ENCODE assay signal across 8 cellular contexts in the genomic region with DNA sequence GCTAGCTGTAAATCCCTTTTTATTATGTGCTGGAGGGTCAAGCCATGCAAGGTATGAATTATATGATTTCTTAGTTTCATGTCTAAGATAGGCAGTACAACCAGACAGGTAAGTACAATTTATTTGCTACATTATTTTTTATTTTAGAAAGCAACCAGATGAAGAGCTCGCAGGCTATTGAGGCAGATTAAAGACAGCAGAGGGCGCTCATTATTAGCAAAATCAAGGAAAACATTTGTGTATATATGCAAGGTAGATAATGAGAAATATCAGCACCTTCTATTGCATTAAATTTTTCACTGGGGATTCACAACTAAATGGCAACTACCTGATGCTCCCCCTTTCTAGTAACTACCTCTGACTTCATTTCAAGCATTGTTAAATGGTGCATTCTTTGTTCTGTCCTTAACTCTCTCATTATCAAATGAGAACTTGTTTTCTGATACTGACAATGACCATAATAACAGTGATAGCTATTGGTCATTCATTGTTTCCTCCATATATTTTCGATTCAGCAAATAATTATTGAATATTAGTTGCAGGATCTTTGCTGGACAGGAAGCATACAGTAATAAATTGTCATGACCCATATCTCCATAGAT. TPM values are rescaled to one million over a fixed set of nuclear protein-coding genes. Genes with fewer than 3 reads are reported as not detected.
DNase-seq lines count a peak whose midpoint lies in the region; ATAC-seq and TF ChIP-seq lines count a peak whose summit lies in the region.

No MANE protein-coding gene starts in this region.

- H3K4me1 ChIP-seq in heart right ventricle = peaks cover 0 to 10% (median 2%) of the 10 kb centered on the region in 9 donors

- H3K4me3 Mint-ChIP-seq in progenitor cell of endocrine pancreas (ENCODE audit: low read depth) = no peak overlapping the region
- no peak overlapping the region for H3K4me3 Mint-ChIP-seq in naive thymus-derived CD8-positive, alpha-beta T cell

- intact Hi-C loops in heart right ventricle (cut with DNase I) = loop anchor here in 7 of 10 donors (1.0 to 10.0 kb wide), 5 partner anchors 40 to 50 kb away; no protein-coding TSS in a partner anchor
- intact Hi-C loops in left cardiac atrium (cut with DNase I) = loop anchor here in 1 of 2 donors (2.0 kb wide), 1 partner anchor 48 kb away; no protein-coding TSS in a partner anchor

- H3K27ac Mint-ChIP-seq in progenitor cell of endocrine pancreas = no peak overlapping the region
- no peak overlapping the region for H3K27ac Mint-ChIP-seq in naive thymus-derived CD8-positive, alpha-beta T cell

- H3K36me3 ChIP-seq in heart right ventricle = no peaks in the 10 kb centered on the region

- ATAC-seq in heart right ventricle (no peak), left cardiac atrium (no peak)
- ATAC-seq in naive thymus-derived CD8-positive, alpha-beta T cell = no peak

- TF ChIP-seq CTCF in heart right ventricle (IDR thresholded peaks at IDR 0.05) = peak; percentile 8 to 69 (median 59)
- TF ChIP-seq CTCF in epithelial cell of esophagus (IDR thresholded peaks at IDR 0.05; ENCODE audit: insufficient read depth, low read depth, low read length, missing control alignments) = peak; percentile 69
- TF ChIP-seq CTCF in progenitor cell of endocrine pancreas (IDR thresholded peaks at IDR 0.05; ENCODE audit: unreplicated experiment) = peak; percentile 70

- no peaks in the 10 kb centered on the region for H3K9me3 Mint-ChIP-seq in progenitor cell of endocrine pancreas (ENCODE audit: low read depth)
- no peaks in the 10 kb centered on the region for H3K9me3 Mint-ChIP-seq in naive thymus-derived CD8-positive, alpha-beta T cell

- 12 to 24% methylated on average over 3 of the region's 3 CpGs for WGBS in heart right ventricle, 2 donors

- no peaks in the 10 kb centered on the region for H3K36me3 Mint-ChIP-seq in progenitor cell of endocrine pancreas (ENCODE audit: insufficient read depth)
- H3K36me3 Mint-ChIP-seq in naive thymus-derived CD8-positive, alpha-beta T cell = no peaks in the 10 kb centered on the region

- POLR2A ChIA-PET in naive thymus-derived CD8-positive, alpha-beta T cell (lab: Charles Lee) = no interaction called here

- no peaks in the 10 kb centered on the region for H3K27me3 Mint-ChIP-seq in progenitor cell of endocrine pancreas
- peaks cover 2 to 26% (median 13%) of the 10 kb centered on the region in 5 donors for H3K27me3 Mint-ChIP-seq in naive thymus-derived CD8-positive, alpha-beta T cell

- no peak overlapping the region for H3K4me3 ChIP-seq in heart right ventricle
- H3K4me3 ChIP-seq in epithelial cell of esophagus (ENCODE audit: low read length) = no peak overlapping the region

- DNase-seq in heart right ventricle = no peak
- DNase-seq in left cardiac atrium = no peak
- peak; percentile 24 for DNase-seq in NOMO-1 treated with dmso at 0.1 percent for 144 hours (lab: John Stamatoyannopoulos, UW; ENCODE audit: unreplicated experiment)
- DNase-seq in epithelial cell of esophagus (ENCODE audit: low read depth) = peak; percentile 75
- DNase-seq in progenitor cell of endocrine pancreas (ENCODE audit: low spot score, unreplicated experiment) = no peak
- no peak for DNase-seq in amniotic stem cell (lab: John Stamatoyannopoulos, UW)
- DNase-seq in NCI-H128 (lab: John Stamatoyannopoulos, UW; ENCODE audit: unreplicated experiment) = no peak
- no peak for DNase-seq in naive thymus-derived CD8-positive, alpha-beta T cell

- no peaks in the 10 kb centered on the region for H3K9me3 ChIP-seq in heart right ventricle

- H3K27ac ChIP-seq in heart right ventricle = no peak overlapping the region

- no peaks in the 10 kb centered on the region for H3K27me3 ChIP-seq in heart right ventricle

- peaks cover 5% of the 10 kb centered on the region for H3K4me1 Mint-ChIP-seq in progenitor cell of endocrine pancreas (ENCODE audit: low read depth)
- H3K4me1 Mint-ChIP-seq in naive thymus-derived CD8-positive, alpha-beta T cell = no peaks in the 10 kb centered on the region

RNA-seq across cellular contexts. Expression of a gene that starts 8.6 kb away (rescaled TPM):
- total RNA-seq in heart right ventricle = not detected
- polyA plus RNA-seq in heart right ventricle = under 1 TPM in 1 of 2 donors, not detected in 1; 0.17 TPM
- not detected for total RNA-seq in left cardiac atrium
- total RNA-seq in progenitor cell of endocrine pancreas = not detected in 2 replicates
- not detected for total RNA-seq in naive thymus-derived CD8-positive, alpha-beta T cell
- not detected for polyA plus RNA-seq in naive thymus-derived CD8-positive, alpha-beta T cell

RNA-seq across cellular contexts. Expression of a gene that starts 19.2 kb away (rescaled TPM):
- total RNA-seq in heart right ventricle (10 to 100 TPM in 1 of 10 donors, 1 to 10 TPM in 8, not detected in 1; 2.3 to 10.9 (median 4.7) TPM), left cardiac atrium (1 to 10 TPM; 1.0 to 2.7 TPM), progenitor cell of endocrine pancreas (not detected in 2 replicates)
- 10 to 100 TPM in 1 of 2 donors, 1 to 10 TPM in 1; 6.3 to 20.6 TPM for polyA plus RNA-seq in heart right ventricle
- total RNA-seq in naive thymus-derived CD8-positive, alpha-beta T cell = not detected
- not detected for polyA plus RNA-seq in naive thymus-derived CD8-positive, alpha-beta T cell

RNA-seq across cellular contexts. Expression of a gene that starts 55.7 kb away (rescaled TPM):
- total RNA-seq in heart right ventricle (1 to 10 TPM in 7 of 10 donors, not detected in 3; 1.2 to 3.4 (median 1.8) TPM), left cardiac atrium (not detected), progenitor cell of endocrine pancreas (3,409 and 3,546 TPM in 2 replicates)
- 10 to 100 TPM in 1 of 2 donors, 1 to 10 TPM in 1; 6.8 to 14.7 TPM for polyA plus RNA-seq in heart right ventricle
- not detected for total RNA-seq in naive thymus-derived CD8-positive, alpha-beta T cell
- polyA plus RNA-seq in naive thymus-derived CD8-positive, alpha-beta T cell = not detected

Comparison
In these comparisons a context has a peak if more than half of its experiments do, and no peak if none do; other contexts are left out.
1. DNase-seq: peak in NOMO-1 treated with dmso at 0.1 percent for 144 hours (single experiment) and epithelial cell of esophagus (single experiment); none in heart right ventricle (0 of 2), left cardiac atrium (single experiment), progenitor cell of endocrine pancreas (single experiment), amniotic stem cell (single experiment), NCI-H128 (single experiment) and naive thymus-derived CD8-positive, alpha-beta T cell (0 of 10).
2. RNA of a gene that starts 55.7 kb away (total RNA-seq): 3,409 to 3,546 TPM in progenitor cell of endocrine pancreas; 1.2 to 3.4 TPM in heart right ventricle, not detected in left cardiac atrium and not detected in naive thymus-derived CD8-positive, alpha-beta T cell; every median in the first group is over 100 times any median in the second.
3. Peak in every context shown above with its lines, with median percentiles within 50 percentile points of each other: CTCF ChIP-seq.